Comparison of ENCODE assay signal across 7 cellular contexts in the genomic region with DNA sequence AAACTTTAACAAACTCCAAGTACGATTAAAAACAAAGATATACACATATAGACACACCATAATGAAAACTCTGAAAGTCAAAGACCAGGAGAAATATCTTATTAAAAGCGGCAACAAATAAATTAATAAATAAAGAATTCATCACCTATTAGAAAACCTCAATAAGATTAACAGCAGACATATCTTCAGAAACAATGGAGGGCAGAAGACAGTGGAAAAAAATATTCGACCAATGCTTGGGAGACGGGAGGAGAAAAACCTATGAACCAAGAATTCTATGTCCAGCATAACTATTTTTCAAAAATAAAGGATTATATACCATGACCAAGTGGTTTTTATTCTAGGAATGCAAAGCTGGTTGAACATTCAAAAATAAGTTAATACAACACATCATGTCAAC.
"Had no signal": no experiment of that assay in that cellular context is flagged by ENCODE, and none has a peak within 500 bp of the region (broad histone marks: within the 10 kb centered on the region; RNA-seq: fewer than 3 reads in every experiment).

No MANE protein-coding gene starts in this region.

- H3K27me3 Mint-ChIP-seq: IgD-negative memory B cell had no signal

- H2AFZ ChIP-seq: GM23338 had no signal

- ATAC-seq: GM23338 had no signal

- H3K27ac Mint-ChIP-seq: GM23338, H9, IgD-negative memory B cell had no signal

- H3K4me3 Mint-ChIP-seq: GM23338, H9, IgD-negative memory B cell had no signal

- H3K4me1 Mint-ChIP-seq: GM23338, H9, IgD-negative memory B cell had no signal

- FAIRE-seq: H1, H54, HTR-8/SVneo had no signal

- H3K4me3 ChIP-seq: GM23338 had no signal

- H3K36me3 Mint-ChIP-seq: IgD-negative memory B cell had no signal

- DNase-seq: H9, HCEC 1CT had no signal

- H3K4me2 ChIP-seq: GM23338 had no signal
